ENCODE assay signal across 1 cellular context in genomic region chr11:78192911-78193341, GRCh38.
TF ChIP-seq lines count a peak whose summit lies in the region.

No MANE protein-coding gene starts in this region.

TF ChIP-seq in HepG2, 621 proteins besides CTCF, POLR2A, EP300 and RAD21:
- TF ChIP-seq ZNF101 (CRISPR knock-in tag; IDR thresholded peaks at IDR 0.05; ENCODE audit: borderline replicate concordance, low read depth) = no peak
- TF ChIP-seq MTA3 (CRISPR knock-in tag; IDR thresholded peaks at IDR 0.05) = no peak
- no peak for TF ChIP-seq ETV6 (CRISPR knock-in tag; conservative IDR thresholded peaks at IDR 0.05)
- no peak for TF ChIP-seq ZNF44 (CRISPR knock-in tag; IDR thresholded peaks at IDR 0.05)
- TF ChIP-seq ZNF282 (IDR thresholded peaks at IDR 0.05; ENCODE audit: partially characterized antibody) = no peak
- TF ChIP-seq MLLT10 (CRISPR knock-in tag; IDR thresholded peaks at IDR 0.05) = no peak
- TF ChIP-seq FOXO4 (CRISPR knock-in tag; conservative IDR thresholded peaks at IDR 0.05) = no peak
- no peak for TF ChIP-seq MTA1 (CRISPR knock-in tag; IDR thresholded peaks at IDR 0.05; ENCODE audit: borderline replicate concordance)
- no peak for TF ChIP-seq ARHGAP35 (CRISPR knock-in tag; IDR thresholded peaks at IDR 0.05; ENCODE audit: borderline replicate concordance)
- no peak for TF ChIP-seq MATR3 (CRISPR knock-in tag; IDR thresholded peaks at IDR 0.05)
- no peak for TF ChIP-seq HOXA3 (CRISPR knock-in tag; IDR thresholded peaks at IDR 0.05)
- TF ChIP-seq CBX1 (IDR thresholded peaks at IDR 0.05; ENCODE audit: low read depth) = no peak
- TF ChIP-seq HES4 (CRISPR knock-in tag; IDR thresholded peaks at IDR 0.05; ENCODE audit: borderline replicate concordance) = no peak
- TF ChIP-seq ZFP41 (CRISPR knock-in tag; IDR thresholded peaks at IDR 0.05; ENCODE audit: borderline replicate concordance) = no peak
- no peak for TF ChIP-seq ZNF790 (CRISPR knock-in tag; IDR thresholded peaks at IDR 0.05; ENCODE audit: borderline replicate concordance)
- no peak for TF ChIP-seq KDM2A (CRISPR knock-in tag; IDR thresholded peaks at IDR 0.05; ENCODE audit: borderline replicate concordance, low read depth)
- no peak for TF ChIP-seq ZNF230 (CRISPR knock-in tag; IDR thresholded peaks at IDR 0.05)
- TF ChIP-seq ZNF501 (CRISPR knock-in tag; IDR thresholded peaks at IDR 0.05) = no peak
- TF ChIP-seq ZNF740 (CRISPR knock-in tag; IDR thresholded peaks at IDR 0.05) = no peak
- TF ChIP-seq HOXA7 (CRISPR knock-in tag; IDR thresholded peaks at IDR 0.05) = no peak
